27 cellular contexts compared by ENCODE assay signal in the genomic region with DNA sequence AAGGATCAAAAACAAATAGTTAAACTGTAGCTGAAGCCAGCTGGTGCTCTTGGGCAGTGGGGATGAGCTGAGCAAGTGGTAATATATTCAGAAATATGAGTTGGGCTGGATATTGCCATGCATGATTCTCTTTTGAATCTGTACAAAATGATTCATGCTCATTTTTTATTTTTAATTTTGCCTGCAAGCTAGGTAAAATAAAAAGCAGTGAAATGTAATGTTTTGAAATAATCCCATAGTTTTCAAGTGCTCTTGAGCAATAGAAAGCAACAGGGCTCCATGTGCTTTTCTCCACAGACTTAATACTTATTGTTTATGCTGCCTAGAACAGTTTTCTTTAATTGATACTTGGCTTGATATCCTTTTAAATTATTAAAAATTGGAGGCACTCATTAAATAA.
DNase-seq lines count a peak whose midpoint lies in the region; ATAC-seq and TF ChIP-seq lines count a peak whose summit lies in the region.
"Had no signal": no experiment of that assay in that cellular context is flagged by ENCODE, and none has a peak within 500 bp of the region (broad histone marks: within the 10 kb centered on the region; RNA-seq: fewer than 3 reads in every experiment).

No MANE protein-coding gene starts in this region.

- ATAC-seq in stimulated activated naive B cell treated with anti-CD40 and anti-IgM and Interleukin-4, amounts not matched to agents 10 μg/mL and 1 μg/mL and 100 μg/mL, for 72 hours (replicated peaks) = no peak
- ATAC-seq: HepG2; natural killer cell treated with Interleukin-12 subunit alpha and Interleukin-12 subunit beta and Interleukin-15 and Interleukin-18, amount 100 ng/mL, for 72 hours; T-helper 17 cell had no signal

- H3K4me1 ChIP-seq in breast epithelium (no peaks in the 10 kb centered on the region), osteoblast (ENCODE audit: insufficient read depth, low read length) (peaks cover 34% of the 10 kb centered on the region), tibial artery (peaks cover 0 to 33% (median 12%) of the 10 kb centered on the region in 4 donors)
- H3K4me1 ChIP-seq: BE2C, left ventricle myocardium inferior had no signal

- no peak overlapping the region for H2AFZ ChIP-seq in osteoblast (ENCODE audit: low read length)

- CTCF ChIA-PET in MCF 10A (lab: Yijun Ruan, JAX) = interaction anchor here (1.3 to 2.2 kb wide), 2 partner anchors 8 to 12 kb away, joined by 3 to 7 read pairs; no protein-coding TSS in a partner anchor

- no peak overlapping the region for H3K4me3 ChIP-seq in breast epithelium
- no peak overlapping the region for H3K4me3 ChIP-seq in osteoblast (ENCODE audit: insufficient read depth, low read length)
- H3K4me3 ChIP-seq in tibial artery = no peak overlapping the region
- H3K4me3 ChIP-seq: cardiac muscle cell, dorsolateral prefrontal cortex, left ventricle myocardium inferior had no signal

- no peaks in the 10 kb centered on the region for H4K20me1 ChIP-seq in osteoblast (ENCODE audit: insufficient read depth, low read length)

- peak overlapping the region; percentile 84 for H3K27ac Mint-ChIP-seq in MCF 10A (ENCODE audit: low read depth, unreplicated experiment)
- no peak overlapping the region for H3K27ac Mint-ChIP-seq in stimulated activated naive B cell treated with anti-CD40 and anti-IgM and Interleukin-4, amounts not matched to agents 10 μg/mL and 1 μg/mL and 100 μg/mL, for 72 hours
- H3K27ac Mint-ChIP-seq: activated T-cell treated with anti-CD3 and anti-CD28 coated beads, Interleukin-2, amount 50 U/mL, for 24 hours; natural killer cell treated with Interleukin-12 subunit alpha and Interleukin-12 subunit beta and Interleukin-15 and Interleukin-18, amount 100 ng/mL, for 72 hours; T-helper 17 cell had no signal

- H3K27ac ChIP-seq in breast epithelium (no peak overlapping the region), osteoblast (ENCODE audit: low read depth, low read length) (peak overlapping the region; percentile 85), tibial artery (peak overlapping the region; percentile 79 to 81)
- H3K27ac ChIP-seq: 22Rv1, cardiac muscle cell, HL-60 had no signal

- H3K4me1 Mint-ChIP-seq in MCF 10A (ENCODE audit: insufficient read depth, unreplicated experiment) = peaks cover 17% of the 10 kb centered on the region
- peaks cover 4 to 13% of the 10 kb centered on the region in 2 donors for H3K4me1 Mint-ChIP-seq in stimulated activated naive B cell treated with anti-CD40 and anti-IgM and Interleukin-4, amounts not matched to agents 10 μg/mL and 1 μg/mL and 100 μg/mL, for 72 hours
- H3K4me1 Mint-ChIP-seq: T-helper 17 cell had no signal

- no peaks in the 10 kb centered on the region for H3K27me3 Mint-ChIP-seq in MCF 10A (ENCODE audit: insufficient read depth, unreplicated experiment)
- no peaks in the 10 kb centered on the region for H3K27me3 Mint-ChIP-seq in stimulated activated naive B cell treated with anti-CD40 and anti-IgM and Interleukin-4, amounts not matched to agents 10 μg/mL and 1 μg/mL and 100 μg/mL, for 72 hours
- H3K27me3 Mint-ChIP-seq: natural killer cell treated with Interleukin-12 subunit alpha and Interleukin-12 subunit beta and Interleukin-15 and Interleukin-18, amount 100 ng/mL, for 72 hours had no signal

- TF ChIP-seq CTCF in MCF 10A (IDR thresholded peaks at IDR 0.05; ENCODE audit: unreplicated experiment) (no peak), breast epithelium (IDR thresholded peaks at IDR 0.05) (no peak), osteoblast (IDR thresholded peaks at IDR 0.05; ENCODE audit: extremely low read depth, low read depth, low read length) (no peak), tibial artery (IDR thresholded peaks at IDR 0.05) (no peak)

- POLR2A ChIA-PET in MCF 10A (lab: Yijun Ruan, JAX) = interaction anchor here (1.0 kb wide), 1 partner anchor 489 kb away, joined by 3 read pairs; the partner anchor contains the start of gene TLE4

- H3K36me3 ChIP-seq in breast epithelium (no peaks in the 10 kb centered on the region), osteoblast (ENCODE audit: insufficient read depth, low read length) (no peaks in the 10 kb centered on the region), tibial artery (no peaks in the 10 kb centered on the region)
- H3K36me3 ChIP-seq: BE2C, cardiac muscle cell, left ventricle myocardium inferior had no signal

- no peak overlapping the region for H3K4me2 ChIP-seq in osteoblast (ENCODE audit: insufficient read depth, low read length)

- no peaks in the 10 kb centered on the region for H3K36me3 Mint-ChIP-seq in MCF 10A (ENCODE audit: insufficient read depth, unreplicated experiment)
- H3K36me3 Mint-ChIP-seq in stimulated activated naive B cell treated with anti-CD40 and anti-IgM and Interleukin-4, amounts not matched to agents 10 μg/mL and 1 μg/mL and 100 μg/mL, for 72 hours = peaks cover 7 to 11% of the 10 kb centered on the region in 2 donors
- H3K36me3 Mint-ChIP-seq: natural killer cell treated with Interleukin-12 subunit alpha and Interleukin-12 subunit beta and Interleukin-15 and Interleukin-18, amount 100 ng/mL, for 72 hours had no signal

- H3K27me3 ChIP-seq in breast epithelium (no peaks in the 10 kb centered on the region), osteoblast (ENCODE audit: insufficient read depth, low read length) (no peaks in the 10 kb centered on the region), tibial artery (no peaks in the 10 kb centered on the region)
- H3K27me3 ChIP-seq: BE2C, dorsolateral prefrontal cortex had no signal

- H3K79me2 ChIP-seq in osteoblast (ENCODE audit: insufficient read depth, low read length) = no peaks in the 10 kb centered on the region

- no peak overlapping the region for H3K4me3 Mint-ChIP-seq in MCF 10A (ENCODE audit: unreplicated experiment)
- no peak overlapping the region for H3K4me3 Mint-ChIP-seq in stimulated activated naive B cell treated with anti-CD40 and anti-IgM and Interleukin-4, amounts not matched to agents 10 μg/mL and 1 μg/mL and 100 μg/mL, for 72 hours
- H3K4me3 Mint-ChIP-seq: activated T-cell treated with anti-CD3 and anti-CD28 coated beads, Interleukin-2, amount 50 U/mL, for 24 hours; natural killer cell treated with Interleukin-12 subunit alpha and Interleukin-12 subunit beta and Interleukin-15 and Interleukin-18, amount 100 ng/mL, for 72 hours; T-helper 17 cell had no signal

- H3K9me3 ChIP-seq in breast epithelium = peaks cover 3 to 5% of the 10 kb centered on the region in 2 donors
- no peaks in the 10 kb centered on the region for H3K9me3 ChIP-seq in osteoblast (ENCODE audit: low read depth, low read length)
- peaks cover 0 to 7% (median 0%) of the 10 kb centered on the region in 3 donors for H3K9me3 ChIP-seq in tibial artery
- H3K9me3 ChIP-seq: BE2C had no signal

- BruUV-seq in MCF 10A (replicated peaks; lab: Mats Ljungman, UMichigan) = no TSS peak

- DNase-seq in MCF 10A (ENCODE audit: unreplicated experiment) = peak; percentile 6
- DNase-seq in breast epithelium (ENCODE audit: low spot score in 2 of 2) = no peak
- DNase-seq in fibroblast of gingiva (ENCODE audit: low read depth) = peak; percentile 61
- DNase-seq in osteoblast (ENCODE audit: insufficient read length, low spot score, missing footprints) = no peak
- no peak for DNase-seq in tibial artery
- no peak for DNase-seq in medulla oblongata (ENCODE audit: extremely low spot score)
- no peak for DNase-seq in stimulated activated naive B cell treated with anti-CD40 and anti-IgM and Interleukin-4, amounts not matched to agents 10 μg/mL and 1 μg/mL and 100 μg/mL, for 72 hours
- no peak for DNase-seq in cerebellar nuclear complex (lab: John Stamatoyannopoulos, UW)
- DNase-seq: activated CD4-positive, alpha-beta T cell treated with anti-CD3 and anti-CD28 coated beads for 4 hours; activated gamma-delta T cell treated with Interleukin-2 at 50 U/mL for 16 hours; activated T-cell treated with anti-CD3 and anti-CD28 coated beads, Interleukin-2, amount 50 U/mL, for 24 hours; amniotic stem cell; BE2C; DMS79; dorsolateral prefrontal cortex; left ventricle myocardium inferior; midbrain; NCI-H1105; NCI-H1930; NCI-H526 treated with DMSO at 0.1 percent for 48 hours; posterior cingulate gyrus; T-helper 17 cell had no signal

- H3K9me3 Mint-ChIP-seq in MCF 10A (ENCODE audit: unreplicated experiment) = no peaks in the 10 kb centered on the region
- H3K9me3 Mint-ChIP-seq in stimulated activated naive B cell treated with anti-CD40 and anti-IgM and Interleukin-4, amounts not matched to agents 10 μg/mL and 1 μg/mL and 100 μg/mL, for 72 hours = peaks cover 15 to 22% of the 10 kb centered on the region in 2 donors

- intact Hi-C loops in MCF 10A (cut with micrococcal nuclease) = no loop called here
- intact Hi-C loops in breast epithelium (cut with DNase I; ENCODE audit: low total_unique reads) = no loop called here
- intact Hi-C loops in tibial artery (cut with DNase I; ENCODE audit: low total_unique reads) = no loop called here

- TF ChIP-seq POLR2A in breast epithelium (IDR thresholded peaks at IDR 0.05) = no peak

Comparison
In these comparisons a context has a peak if more than half of its experiments do, and no peak if none do; other contexts are left out.
1. DNase-seq: peak in MCF 10A (single experiment) and fibroblast of gingiva (single experiment); none in breast epithelium (0 of 2), osteoblast (single experiment), tibial artery (0 of 2), medulla oblongata (single experiment), stimulated activated naive B cell treated with anti-CD40 and anti-IgM and Interleukin-4, amounts not matched to agents 10 μg/mL and 1 μg/mL and 100 μg/mL, for 72 hours (single experiment) and cerebellar nuclear complex (0 of 2).
2. H3K27ac ChIP-seq: peak in osteoblast (single experiment) and tibial artery (2 of 2); none in breast epithelium (0 of 2).